Comparison of ENCODE assay signal across 3 cellular contexts in genomic region chr12:48970702-48971334, GRCh38.
TF ChIP-seq lines count a peak whose summit lies in the region.

No MANE protein-coding gene starts in this region.

TF ChIP-seq in SK-N-SH, 30 proteins besides CTCF, POLR2A, EP300 and RAD21:
- no peak for TF ChIP-seq MEF2A (IDR thresholded peaks at IDR 0.05; ENCODE audit: borderline replicate concordance, low read depth)
- no peak for TF ChIP-seq TCF12 (IDR thresholded peaks at IDR 0.05)
- TF ChIP-seq TEAD4 (IDR thresholded peaks at IDR 0.05; ENCODE audit: borderline replicate concordance, insufficient read depth): no peak
- TF ChIP-seq MXI1 (IDR thresholded peaks at IDR 0.05; ENCODE audit: low read depth, low read length): no peak
- TF ChIP-seq POLR2AphosphoS5 (IDR thresholded peaks at IDR 0.05; ENCODE audit: low read depth, low read length): no peak
- TF ChIP-seq RFX5 (IDR thresholded peaks at IDR 0.05; ENCODE audit: low read length): no peak

TF ChIP-seq in SK-N-SH treated with all-trans-retinoic acid at 6 μM for 48 hours, 23 proteins besides CTCF, POLR2A, EP300 and RAD21:
- TF ChIP-seq RARB (CRISPR knock-in tag; IDR thresholded peaks at IDR 0.05) (no peak), CREB5 (CRISPR knock-in tag; IDR thresholded peaks at IDR 0.05; ENCODE audit: low read depth) (no peak), ZNF565 (CRISPR knock-in tag; conservative IDR thresholded peaks at IDR 0.05; ENCODE audit: low read depth) (no peak), OSR1 (CRISPR knock-in tag; IDR thresholded peaks at IDR 0.05) (no peak), SNAI2 (CRISPR knock-in tag; IDR thresholded peaks at IDR 0.05) (no peak), TCF4 (CRISPR knock-in tag; IDR thresholded peaks at IDR 0.05; ENCODE audit: borderline replicate concordance) (no peak), ZFP3 (CRISPR knock-in tag; IDR thresholded peaks at IDR 0.05) (no peak), POU6F1 (CRISPR knock-in tag; IDR thresholded peaks at IDR 0.05; ENCODE audit: borderline replicate concordance, low read depth) (no peak), CSRNP3 (CRISPR knock-in tag; IDR thresholded peaks at IDR 0.05) (no peak), TSHZ2 (CRISPR knock-in tag; IDR thresholded peaks at IDR 0.05) (no peak), PPARA (CRISPR knock-in tag; IDR thresholded peaks at IDR 0.05; ENCODE audit: borderline replicate concordance) (no peak), CSDC2 (CRISPR knock-in tag; IDR thresholded peaks at IDR 0.05) (no peak), TOX (CRISPR knock-in tag; IDR thresholded peaks at IDR 0.05; ENCODE audit: borderline replicate concordance) (no peak), PATZ1 (CRISPR knock-in tag; IDR thresholded peaks at IDR 0.05; ENCODE audit: borderline replicate concordance) (no peak), ZNF70 (CRISPR knock-in tag; IDR thresholded peaks at IDR 0.05) (no peak), ISL1 (CRISPR knock-in tag; IDR thresholded peaks at IDR 0.05) (no peak)

TF ChIP-seq in H1, 55 proteins besides CTCF, POLR2A, EP300 and RAD21:
- peak; percentile 28 for TF ChIP-seq RNF2 (IDR thresholded peaks at IDR 0.05; ENCODE audit: borderline replicate concordance, low read depth, low read length, missing control alignments, poor library complexity, severe bottlenecking)
- TF ChIP-seq SIX5 (IDR thresholded peaks at IDR 0.05; ENCODE audit: low read depth, low read length): no peak
- TF ChIP-seq EZH2 (IDR thresholded peaks at IDR 0.05; ENCODE audit: low read depth, low read length, severe bottlenecking): peak; percentile 57
